Comparison of ENCODE assay signal across 8 cellular contexts in genomic region chr1:15417365-15417934, GRCh38. TPM values are rescaled to one million over a fixed set of nuclear protein-coding genes. Genes with fewer than 3 reads are reported as not detected.
DNase-seq lines count a peak whose midpoint lies in the region; ATAC-seq and FAIRE-seq lines count a peak whose summit lies in the region.

No MANE protein-coding gene starts in this region.

- no peaks in the 10 kb centered on the region for H3K36me3 ChIP-seq in small intestine (ENCODE audit: control insufficient read depth in 2 of 2, insufficient read depth in 2 of 2, low read length in 2 of 2)

- no peak overlapping the region for H3K4me3 ChIP-seq in small intestine (ENCODE audit: low read depth in 1 of 2, low read length in 2 of 2)

- H3K27me3 ChIP-seq in small intestine (ENCODE audit: control insufficient read depth in 2 of 2, insufficient read depth in 2 of 2, low read length in 2 of 2), result no peaks in the 10 kb centered on the region

- peaks cover 8 to 24% of the 10 kb centered on the region in 2 donors for H3K4me1 ChIP-seq in small intestine (ENCODE audit: control insufficient read depth in 2 of 2, insufficient read depth in 1 of 2, low read depth in 1 of 2, low read length in 1 of 2)

- DNase-seq in GM03348 (ENCODE audit: low spot score) (peak; percentile 58), HS-5 (ENCODE audit: low read depth) (peak; percentile 52), epithelial cell of prostate (ENCODE audit: low read depth, low spot score) (no peak), small intestine (peak; percentile 95), HuH-7.5 (ENCODE audit: low spot score) (no peak), NCI-H1694 treated with DMSO at 0.1 percent for 48 hours (lab: John Stamatoyannopoulos, UW) (no peak)
- peak; percentile 52 for DNase-seq in activated CD4-positive, alpha-beta T cell treated with anti-CD3 and anti-CD28 coated beads, Interleukin-2, amount 50 U/mL, for 1 hour

- WGBS in small intestine, 3 donors, result 17 to 29% (median 23%) methylated on average over 10 of the region's 10 CpGs

- ATAC-seq in GM21737 (IDR thresholded peaks at IDR 0.05; ENCODE audit: unreplicated experiment), result no peak

- FAIRE-seq in small intestine (lab: Jason Lieb, UNC), result no peak

- H3K27ac ChIP-seq in epithelial cell of prostate (peak overlapping the region; percentile 92), small intestine (ENCODE audit: low read depth in 1 of 2, low read length in 1 of 2) (peak overlapping the region; percentile 78 to 95)

- no peaks in the 10 kb centered on the region for H3K9me3 ChIP-seq in small intestine (ENCODE audit: control insufficient read depth, low read depth)

RNA-seq across cellular contexts. Expression of gene EFHD2, which starts 7.8 kb away (rescaled TPM):
- polyA plus RNA-seq in small intestine, result 100 to 1,000 TPM; 147 to 149 (median 149) TPM

RNA-seq across cellular contexts. Expression of gene CTRC, which starts 20.8 kb away (rescaled TPM):
- polyA plus RNA-seq in small intestine, result 1 to 10 TPM in 2 of 3 donors, under 1 TPM in 1; 0.21 to 6.9 (median 3.8) TPM

RNA-seq across cellular contexts. Expression of gene CELA2A, which starts 39.1 kb away (rescaled TPM):
- 1 to 10 TPM in 2 of 3 donors, not detected in 1; 1.1 to 1.6 TPM for polyA plus RNA-seq in small intestine

RNA-seq across cellular contexts. Expression of gene CELA2B, which starts 58.5 kb away (rescaled TPM):
- polyA plus RNA-seq in small intestine, result not detected

Comparison
In these comparisons a context has a peak if more than half of its experiments do, and no peak if none do; other contexts are left out.
1. DNase-seq: peak in GM03348 (single experiment), HS-5 (single experiment), activated CD4-positive, alpha-beta T cell treated with anti-CD3 and anti-CD28 coated beads, Interleukin-2, amount 50 U/mL, for 1 hour (single experiment) and small intestine (single experiment); none in epithelial cell of prostate (single experiment), HuH-7.5 (single experiment) and NCI-H1694 treated with DMSO at 0.1 percent for 48 hours (single experiment).